In the genomic region with DNA sequence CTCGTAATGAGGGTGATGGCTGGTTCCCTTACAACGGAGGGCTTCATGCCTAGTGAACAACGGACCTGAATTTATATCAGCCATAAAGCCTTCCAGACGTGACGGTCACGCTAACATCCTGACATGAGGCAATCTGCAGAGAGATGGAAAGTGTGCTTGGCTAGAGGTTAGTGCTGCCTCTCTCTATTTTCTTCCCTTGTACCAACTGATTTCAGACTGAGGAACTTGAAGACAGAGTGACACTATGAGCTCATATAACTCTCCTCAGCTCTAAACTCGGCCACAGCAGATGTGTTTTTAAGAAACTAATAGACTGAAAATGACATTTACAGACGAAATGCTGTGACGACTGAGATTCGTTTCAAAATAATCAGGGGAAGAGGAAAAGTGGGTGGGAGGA, we compare ENCODE assay signal across 1 cellular context.
TF ChIP-seq lines count a peak whose summit lies in the region.

No MANE protein-coding gene starts in this region.

TF ChIP-seq in IMR-90, 13 proteins besides CTCF, POLR2A, EP300 and RAD21:
- TF ChIP-seq, protein P1, sequence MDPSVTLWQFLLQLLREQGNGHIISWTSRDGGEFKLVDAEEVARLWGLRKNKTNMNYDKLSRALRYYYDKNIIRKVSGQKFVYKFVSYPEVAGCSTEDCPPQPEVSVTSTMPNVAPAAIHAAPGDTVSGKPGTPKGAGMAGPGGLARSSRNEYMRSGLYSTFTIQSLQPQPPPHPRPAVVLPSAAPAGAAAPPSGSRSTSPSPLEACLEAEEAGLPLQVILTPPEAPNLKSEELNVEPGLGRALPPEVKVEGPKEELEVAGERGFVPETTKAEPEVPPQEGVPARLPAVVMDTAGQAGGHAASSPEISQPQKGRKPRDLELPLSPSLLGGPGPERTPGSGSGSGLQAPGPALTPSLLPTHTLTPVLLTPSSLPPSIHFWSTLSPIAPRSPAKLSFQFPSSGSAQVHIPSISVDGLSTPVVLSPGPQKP (IDR thresholded peaks at IDR 0.05; ENCODE audit: borderline replicate concordance, low read depth, low read length), result no peak
- no peak for TF ChIP-seq CHD1 (IDR thresholded peaks at IDR 0.05; ENCODE audit: low read depth, low read length)
- TF ChIP-seq MXI1 (IDR thresholded peaks at IDR 0.05; ENCODE audit: borderline replicate concordance, low read depth, low read length), result no peak
- TF ChIP-seq RFX5 (IDR thresholded peaks at IDR 0.05; ENCODE audit: low read depth, low read length), result no peak
- no peak for TF ChIP-seq NFE2L2 (IDR thresholded peaks at IDR 0.05; ENCODE audit: low read depth, low read length)
- no peak for TF ChIP-seq SMC3 (IDR thresholded peaks at IDR 0.05; ENCODE audit: low read depth, low read length)
- TF ChIP-seq MAFK (IDR thresholded peaks at IDR 0.05; ENCODE audit: low read depth, low read length), result no peak
- TF ChIP-seq CEBPB (IDR thresholded peaks at IDR 0.05; ENCODE audit: low read depth, low read length), result no peak
- TF ChIP-seq MAZ (IDR thresholded peaks at IDR 0.05; ENCODE audit: borderline replicate concordance, low read depth, low read length), result no peak
